In the genomic region with DNA sequence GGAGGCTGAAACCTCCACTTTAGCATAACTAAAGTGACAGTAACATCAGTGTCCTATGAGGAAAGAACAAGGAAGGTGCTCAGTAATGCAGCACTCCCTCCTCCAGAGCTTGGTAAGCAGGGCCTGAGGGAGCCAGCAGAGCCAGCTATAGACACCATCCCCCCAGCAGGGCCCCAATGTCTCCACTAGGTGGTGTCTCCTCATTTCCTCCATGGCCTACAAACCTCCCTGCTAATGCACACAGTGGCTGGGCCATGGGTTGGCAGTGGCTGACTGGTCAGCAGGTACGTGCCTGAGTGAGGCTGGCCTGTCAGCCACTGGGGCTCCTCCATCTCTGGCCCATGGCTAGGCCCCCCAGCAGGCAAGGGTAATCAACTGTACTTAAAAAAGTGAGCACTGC, we compare ENCODE assay signal across 8 cellular contexts. TPM values are rescaled to one million over a fixed set of nuclear protein-coding genes. Genes with fewer than 3 reads are reported as not detected.
A peak's percentile ranks its signal among the peaks of the same experiment; 100 is the strongest.
DNase-seq lines count a peak whose midpoint lies in the region; ATAC-seq and TF ChIP-seq lines count a peak whose summit lies in the region.

No MANE protein-coding gene starts in this region.

- no peaks in the 10 kb centered on the region for H3K4me1 Mint-ChIP-seq in type B pancreatic cell (ENCODE audit: unreplicated experiment)

- ATAC-seq in GM21367 (IDR thresholded peaks at IDR 0.05; ENCODE audit: unreplicated experiment) (peak; percentile 57), lower lobe of right lung (peak; percentile 85 to 88)

- intact Hi-C loops in lower lobe of right lung (cut with DNase I), result no loop called here

- H3K9me3 ChIP-seq in lower lobe of right lung, result no peaks in the 10 kb centered on the region

- peak overlapping the region; percentile 61 for H3K27ac Mint-ChIP-seq in type B pancreatic cell

- no peaks in the 10 kb centered on the region for H3K4me1 ChIP-seq in lower lobe of right lung

- peak; percentile 55 for DNase-seq in DMS 273 (lab: John Stamatoyannopoulos, UW; ENCODE audit: unreplicated experiment)
- no peak for DNase-seq in DMS 273 treated with DMSO at 0.1 percent for 48 hours (lab: John Stamatoyannopoulos, UW)
- peak; percentile 35 for DNase-seq in HK-2 (ENCODE audit: unreplicated experiment)
- DNase-seq in T-helper 9 cell, result peak; percentile 13
- peak; percentile 17 for DNase-seq in central memory CD4-positive, alpha-beta T cell
- DNase-seq in lower lobe of right lung, result peak; percentile 53
- DNase-seq in type B pancreatic cell (ENCODE audit: extremely low spot score, unreplicated experiment), result no peak

- H3K4me3 Mint-ChIP-seq in type B pancreatic cell, result no peak overlapping the region

- peaks cover 73% of the 10 kb centered on the region for H3K36me3 ChIP-seq in lower lobe of right lung

- no peaks in the 10 kb centered on the region for H3K27me3 ChIP-seq in lower lobe of right lung (ENCODE audit: low read depth)

- TF ChIP-seq CTCF in lower lobe of right lung (IDR thresholded peaks at IDR 0.05) (peak; percentile 53), type B pancreatic cell (conservative IDR thresholded peaks at IDR 0.05) (peak; percentile 74)

- peaks cover 18% of the 10 kb centered on the region for H3K36me3 Mint-ChIP-seq in type B pancreatic cell

- no peaks in the 10 kb centered on the region for H3K9me3 Mint-ChIP-seq in type B pancreatic cell

- no peak overlapping the region for H3K4me3 ChIP-seq in lower lobe of right lung

- no peak overlapping the region for H3K27ac ChIP-seq in lower lobe of right lung

- no peaks in the 10 kb centered on the region for H3K27me3 Mint-ChIP-seq in type B pancreatic cell

RNA-seq across cellular contexts. Expression of a gene that starts 13.6 kb away (rescaled TPM):
- total RNA-seq in lower lobe of right lung (73.5 TPM), type B pancreatic cell (ENCODE audit: low replicate concordance) (71.7 and 79.7 TPM in 2 replicates)

RNA-seq across cellular contexts. Expression of a gene that starts 47.4 kb away (rescaled TPM):
- total RNA-seq in lower lobe of right lung (29.7 TPM), type B pancreatic cell (ENCODE audit: low replicate concordance) (20.5 and 29.1 TPM in 2 replicates)

Comparison
In these comparisons a context has a peak if more than half of its experiments do, and no peak if none do; other contexts are left out.
1. DNase-seq: peak in DMS 273 (single experiment), HK-2 (single experiment), T-helper 9 cell (single experiment), central memory CD4-positive, alpha-beta T cell (single experiment) and lower lobe of right lung (single experiment); none in DMS 273 treated with DMSO at 0.1 percent for 48 hours (single experiment) and type B pancreatic cell (single experiment).